ENCODE assay signal across 13 cellular contexts in genomic region chr3:63900459-63900858, GRCh38. TPM values are rescaled to one million over a fixed set of nuclear protein-coding genes. Genes with fewer than 3 reads are reported as not detected.
DNase-seq lines count a peak whose midpoint lies in the region; ATAC-seq and TF ChIP-seq lines count a peak whose summit lies in the region.
"Had no signal": no experiment of that assay in that cellular context is flagged by ENCODE, and none has a peak within 500 bp of the region (broad histone marks: within the 10 kb centered on the region; RNA-seq: fewer than 3 reads in every experiment).

No MANE protein-coding gene starts in this region.

- ATAC-seq in HG03097 (IDR thresholded peaks at IDR 0.05; ENCODE audit: low FRiP score, unreplicated experiment) = no peak
- ATAC-seq: left lobe of liver had no signal

- no peak overlapping the region for H3K4me3 Mint-ChIP-seq in activated naive CD8-positive, alpha-beta T cell
- H3K4me3 Mint-ChIP-seq in activated naive CD8-positive, alpha-beta T cell treated with anti-CD3 and anti-CD28 coated beads for 36 hours = no peak overlapping the region
- H3K4me3 Mint-ChIP-seq in activated CD4-positive, alpha-beta memory T cell treated with anti-CD3 and anti-CD28 coated beads for 36 hours = no peak overlapping the region

- peak overlapping the region; percentile 47 for H3K27ac Mint-ChIP-seq in activated naive CD8-positive, alpha-beta T cell
- H3K27ac Mint-ChIP-seq in activated naive CD8-positive, alpha-beta T cell treated with anti-CD3 and anti-CD28 coated beads for 36 hours = no peak overlapping the region
- peak overlapping the region; percentile 2 for H3K27ac Mint-ChIP-seq in activated CD4-positive, alpha-beta memory T cell treated with anti-CD3 and anti-CD28 coated beads for 36 hours

- H3K9me3 Mint-ChIP-seq in activated naive CD8-positive, alpha-beta T cell (ENCODE audit: low read depth) = peaks cover 3% of the 10 kb centered on the region
- H3K9me3 Mint-ChIP-seq in activated naive CD8-positive, alpha-beta T cell treated with anti-CD3 and anti-CD28 coated beads for 36 hours = peaks cover 2% of the 10 kb centered on the region
- H3K9me3 Mint-ChIP-seq in activated CD4-positive, alpha-beta memory T cell treated with anti-CD3 and anti-CD28 coated beads for 36 hours = peaks cover 5% of the 10 kb centered on the region

- POLR2A ChIA-PET in activated CD4-positive, alpha-beta memory T cell treated with anti-CD3 and anti-CD28 coated beads for 36 hours (lab: Charles Lee) = no interaction called here

- peaks cover 15 to 21% of the 10 kb centered on the region in 2 experiments for H3K4me1 ChIP-seq in neutrophil (ENCODE audit: control insufficient read depth in 1 of 2, insufficient read depth in 1 of 2, low read depth in 1 of 2, low read length in 1 of 2)

- H3K4me3 ChIP-seq in neutrophil (ENCODE audit: low read depth in 1 of 2, low read length in 1 of 2) = no peak overlapping the region
- H3K4me3 ChIP-seq: coronary artery had no signal

- TF ChIP-seq CTCF in neutrophil (IDR thresholded peaks at IDR 0.05) = no peak
- no peak for TF ChIP-seq CTCF in GM13977 (IDR thresholded peaks at IDR 0.05; ENCODE audit: extremely low read depth, insufficient read depth, missing control alignments)

- H3K4me1 Mint-ChIP-seq in activated naive CD8-positive, alpha-beta T cell (ENCODE audit: low read depth) = peaks cover 26% of the 10 kb centered on the region
- H3K4me1 Mint-ChIP-seq in activated naive CD8-positive, alpha-beta T cell treated with anti-CD3 and anti-CD28 coated beads for 36 hours = peaks cover 28% of the 10 kb centered on the region
- H3K4me1 Mint-ChIP-seq in activated CD4-positive, alpha-beta memory T cell treated with anti-CD3 and anti-CD28 coated beads for 36 hours (ENCODE audit: low read depth) = peaks cover 38% of the 10 kb centered on the region

- intact Hi-C loops in activated CD4-positive, alpha-beta memory T cell treated with anti-CD3 and anti-CD28 coated beads for 36 hours (cut with micrococcal nuclease) = loop anchor here (1.0 kb wide), 1 partner anchor 11 kb away; no protein-coding TSS in a partner anchor

- CTCF ChIA-PET in activated CD4-positive, alpha-beta memory T cell treated with anti-CD3 and anti-CD28 coated beads for 36 hours (lab: Charles Lee) = no interaction called here

- H3K9me3 ChIP-seq in neutrophil = no peaks in the 10 kb centered on the region

- H3K36me3 Mint-ChIP-seq in activated naive CD8-positive, alpha-beta T cell = peaks cover 14% of the 10 kb centered on the region
- peaks cover 32% of the 10 kb centered on the region for H3K36me3 Mint-ChIP-seq in activated naive CD8-positive, alpha-beta T cell treated with anti-CD3 and anti-CD28 coated beads for 36 hours
- H3K36me3 Mint-ChIP-seq in activated CD4-positive, alpha-beta memory T cell treated with anti-CD3 and anti-CD28 coated beads for 36 hours = peaks cover 29% of the 10 kb centered on the region

- in situ Hi-C loops in GM13977 (cut with MboI; ENCODE audit: low pct_unique_long_range_greater_than_20kb, low sequenced_read_pairs, unreplicated experiment) = no loop called here

- H3K27me3 ChIP-seq in neutrophil = no peaks in the 10 kb centered on the region

- H3K27me3 Mint-ChIP-seq in activated naive CD8-positive, alpha-beta T cell = no peaks in the 10 kb centered on the region
- H3K27me3 Mint-ChIP-seq in activated naive CD8-positive, alpha-beta T cell treated with anti-CD3 and anti-CD28 coated beads for 36 hours = no peaks in the 10 kb centered on the region
- H3K27me3 Mint-ChIP-seq in activated CD4-positive, alpha-beta memory T cell treated with anti-CD3 and anti-CD28 coated beads for 36 hours = no peaks in the 10 kb centered on the region

- no peak for DNase-seq in activated naive CD8-positive, alpha-beta T cell treated with anti-CD3 and anti-CD28 coated beads for 36 hours
- DNase-seq in NCI-H2029 (lab: John Stamatoyannopoulos, UW) = peak; percentile 40
- no peak for DNase-seq in activated CD4-positive, alpha-beta memory T cell treated with anti-CD3 and anti-CD28 coated beads for 36 hours
- no peak for DNase-seq in stimulated activated CD4-positive, alpha-beta T cell treated with anti-CD3 and anti-CD28 coated beads, Interleukin-2, amount 100 ng/mL, for 48 hours
- no peak for DNase-seq in GM13977 (ENCODE audit: low spot score)
- DNase-seq: activated naive CD4-positive, alpha-beta T cell treated with anti-CD3 and anti-CD28 coated beads, Interleukin-2, amount 50 U/mL, for 16 hours; NCI-H1694 treated with DMSO at 0.1 percent for 48 hours had no signal

- H3K36me3 ChIP-seq in neutrophil = peaks cover 27% of the 10 kb centered on the region

- H3K27ac ChIP-seq in neutrophil = peak overlapping the region; percentile 37
- H3K27ac ChIP-seq: coronary artery had no signal

RNA-seq across cellular contexts. Expression of gene SCAANT1, which starts 11.7 kb away (rescaled TPM):
- total RNA-seq in activated naive CD8-positive, alpha-beta T cell treated with anti-CD3 and anti-CD28 coated beads for 36 hours = not detected
- total RNA-seq in activated CD4-positive, alpha-beta memory T cell treated with anti-CD3 and anti-CD28 coated beads for 36 hours = not detected
- total RNA-seq: frontal cortex, left lobe of liver had no signal

RNA-seq across cellular contexts. Expression of gene ATXN7, which starts 36.8 kb away (rescaled TPM):
- 10 to 100 TPM; 26.5 to 28.6 TPM for total RNA-seq in activated naive CD8-positive, alpha-beta T cell treated with anti-CD3 and anti-CD28 coated beads for 36 hours
- 10 to 100 TPM; 26.3 to 29.4 TPM for total RNA-seq in activated CD4-positive, alpha-beta memory T cell treated with anti-CD3 and anti-CD28 coated beads for 36 hours

RNA-seq across cellular contexts. Expression of gene THOC7, which starts 36.9 kb away (rescaled TPM):
- 10 to 100 TPM; 85.4 to 92.7 TPM for total RNA-seq in activated naive CD8-positive, alpha-beta T cell treated with anti-CD3 and anti-CD28 coated beads for 36 hours
- 10 to 100 TPM; 85.2 to 88.9 TPM for total RNA-seq in activated CD4-positive, alpha-beta memory T cell treated with anti-CD3 and anti-CD28 coated beads for 36 hours
